In genomic region chr5:160165137-160166068, GRCh38 we compare ENCODE assay signal across 9 cellular contexts. TPM values are rescaled to one million over a fixed set of nuclear protein-coding genes. Genes with fewer than 3 reads are reported as not detected.
DNase-seq lines count a peak whose midpoint lies in the region; ATAC-seq, FAIRE-seq and TF ChIP-seq lines count a peak whose summit lies in the region.
"Had no signal": no experiment of that assay in that cellular context is flagged by ENCODE, and none has a peak within 500 bp of the region (broad histone marks: within the 10 kb centered on the region; RNA-seq: fewer than 3 reads in every experiment).

No MANE protein-coding gene starts in this region.

- peak overlapping the region; percentile 43 for H3K27ac Mint-ChIP-seq in nephron progenitor cell

- no peak for TF ChIP-seq RAD21 in Ishikawa (IDR thresholded peaks at IDR 0.05; ENCODE audit: low read depth)

- H3K4me1 Mint-ChIP-seq in nephron progenitor cell, result peaks cover 50% of the 10 kb centered on the region

- H3K4me3 ChIP-seq in WERI-Rb-1 (ENCODE audit: low read depth, low read length), result peak overlapping the region; percentile 23

- H3K9me3 ChIP-seq in WERI-Rb-1 (ENCODE audit: severe bottlenecking), result no peaks in the 10 kb centered on the region
- H3K9me3 ChIP-seq: neutrophil had no signal

- H3K36me3 ChIP-seq in WERI-Rb-1, result no peaks in the 10 kb centered on the region
- H3K36me3 ChIP-seq: neutrophil had no signal

- H3K9me3 Mint-ChIP-seq in nephron progenitor cell, result no peaks in the 10 kb centered on the region

- TF ChIP-seq CTCF in WERI-Rb-1 (IDR thresholded peaks at IDR 0.05; ENCODE audit: low read depth, low read length), result no peak
- TF ChIP-seq CTCF in nephron progenitor cell (IDR thresholded peaks at IDR 0.05), result no peak

- no peaks in the 10 kb centered on the region for H3K36me3 Mint-ChIP-seq in nephron progenitor cell (ENCODE audit: low read depth)

- peaks cover 11% of the 10 kb centered on the region for H3K27me3 Mint-ChIP-seq in nephron progenitor cell (ENCODE audit: low read depth, poor library complexity)

- FAIRE-seq in frontal cortex (lab: Jason Lieb, UNC), result peak; percentile 62

- no peaks in the 10 kb centered on the region for H3K27me3 ChIP-seq in WERI-Rb-1 (ENCODE audit: insufficient read depth, low read depth, severe bottlenecking)

- peak; percentile 39 to 98 (median 83) for DNase-seq in C1 segment of cervical spinal cord (lab: John Stamatoyannopoulos, UW)
- DNase-seq in WERI-Rb-1, result peak; percentile 91
- peak; percentile 39 to 55 for DNase-seq in frontal cortex (ENCODE audit: low spot score in 2 of 2)
- DNase-seq in nephron progenitor cell, result peak; percentile 39
- no peak for DNase-seq in cortex of kidney (lab: John Stamatoyannopoulos, UW)
- DNase-seq in activated gamma-delta T cell (lab: John Stamatoyannopoulos, UW), result no peak

- peak overlapping the region; percentile 71 for H3K27ac ChIP-seq in WERI-Rb-1
- H3K27ac ChIP-seq: neutrophil had no signal

- TF ChIP-seq EP300 in Ishikawa (IDR thresholded peaks at IDR 0.05; ENCODE audit: borderline replicate concordance), result peak; percentile 69; the same call in 1 of the 2 replicates

- no peak for ATAC-seq in GM18517 (IDR thresholded peaks at IDR 0.05; ENCODE audit: unreplicated experiment)

- H3K4me3 Mint-ChIP-seq in nephron progenitor cell, result no peak overlapping the region

TF ChIP-seq in Ishikawa, 13 proteins besides CTCF, POLR2A, EP300 and RAD21:
- TF ChIP-seq NFIC (IDR thresholded peaks at IDR 0.05), result peak; percentile 98
- TF ChIP-seq EGR1 (IDR thresholded peaks at IDR 0.05), result no peak
- no peak for TF ChIP-seq ZBTB7A (IDR thresholded peaks at IDR 0.05; ENCODE audit: low read depth)
- TF ChIP-seq USF1 (IDR thresholded peaks at IDR 0.05), result peak; percentile 78
- 0 out of 2 replicates have a peak, but pooled peaks have one; percentile 8 for TF ChIP-seq TAF1 (IDR thresholded peaks at IDR 0.05; ENCODE audit: low read depth)
- TF ChIP-seq, protein P1, sequence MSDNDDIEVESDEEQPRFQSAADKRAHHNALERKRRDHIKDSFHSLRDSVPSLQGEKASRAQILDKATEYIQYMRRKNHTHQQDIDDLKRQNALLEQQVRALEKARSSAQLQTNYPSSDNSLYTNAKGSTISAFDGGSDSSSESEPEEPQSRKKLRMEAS (IDR thresholded peaks at IDR 0.05), result peak; percentile 83
- TF ChIP-seq CREB1 (IDR thresholded peaks at IDR 0.05; ENCODE audit: low read depth), result no peak
- no peak for TF ChIP-seq CEBPB (IDR thresholded peaks at IDR 0.05)
- TF ChIP-seq TEAD4 (IDR thresholded peaks at IDR 0.05), result peak; percentile 86
- TF ChIP-seq TCF12 (IDR thresholded peaks at IDR 0.05; ENCODE audit: low read depth), result peak; percentile 79
- TF ChIP-seq, protein P2, sequence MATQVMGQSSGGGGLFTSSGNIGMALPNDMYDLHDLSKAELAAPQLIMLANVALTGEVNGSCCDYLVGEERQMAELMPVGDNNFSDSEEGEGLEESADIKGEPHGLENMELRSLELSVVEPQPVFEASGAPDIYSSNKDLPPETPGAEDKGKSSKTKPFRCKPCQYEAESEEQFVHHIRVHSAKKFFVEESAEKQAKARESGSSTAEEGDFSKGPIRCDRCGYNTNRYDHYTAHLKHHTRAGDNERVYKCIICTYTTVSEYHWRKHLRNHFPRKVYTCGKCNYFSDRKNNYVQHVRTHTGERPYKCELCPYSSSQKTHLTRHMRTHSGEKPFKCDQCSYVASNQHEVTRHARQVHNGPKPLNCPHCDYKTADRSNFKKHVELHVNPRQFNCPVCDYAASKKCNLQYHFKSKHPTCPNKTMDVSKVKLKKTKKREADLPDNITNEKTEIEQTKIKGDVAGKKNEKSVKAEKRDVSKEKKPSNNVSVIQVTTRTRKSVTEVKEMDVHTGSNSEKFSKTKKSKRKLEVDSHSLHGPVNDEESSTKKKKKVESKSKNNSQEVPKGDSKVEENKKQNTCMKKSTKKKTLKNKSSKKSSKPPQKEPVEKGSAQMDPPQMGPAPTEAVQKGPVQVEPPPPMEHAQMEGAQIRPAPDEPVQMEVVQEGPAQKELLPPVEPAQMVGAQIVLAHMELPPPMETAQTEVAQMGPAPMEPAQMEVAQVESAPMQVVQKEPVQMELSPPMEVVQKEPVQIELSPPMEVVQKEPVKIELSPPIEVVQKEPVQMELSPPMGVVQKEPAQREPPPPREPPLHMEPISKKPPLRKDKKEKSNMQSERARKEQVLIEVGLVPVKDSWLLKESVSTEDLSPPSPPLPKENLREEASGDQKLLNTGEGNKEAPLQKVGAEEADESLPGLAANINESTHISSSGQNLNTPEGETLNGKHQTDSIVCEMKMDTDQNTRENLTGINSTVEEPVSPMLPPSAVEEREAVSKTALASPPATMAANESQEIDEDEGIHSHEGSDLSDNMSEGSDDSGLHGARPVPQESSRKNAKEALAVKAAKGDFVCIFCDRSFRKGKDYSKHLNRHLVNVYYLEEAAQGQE (IDR thresholded peaks at IDR 0.05; ENCODE audit: low read depth), result no peak
- TF ChIP-seq YY1 (IDR thresholded peaks at IDR 0.05; ENCODE audit: low read depth), result no peak
- 0 out of 2 replicates have a peak, but pooled peaks have one; percentile 29 for TF ChIP-seq FOXM1 (IDR thresholded peaks at IDR 0.05; ENCODE audit: borderline replicate concordance, low read depth)

RNA-seq across cellular contexts. Expression of gene PWWP2A, which starts 46.2 kb away (rescaled TPM):
- 47.3 TPM for total RNA-seq in frontal cortex

Comparison
In these comparisons a context has a peak if more than half of its experiments do, and no peak if none do; other contexts are left out.
1. DNase-seq: peak in C1 segment of cervical spinal cord (14 of 14), WERI-Rb-1 (single experiment), frontal cortex (2 of 2) and nephron progenitor cell (single experiment); none in cortex of kidney (single experiment) and activated gamma-delta T cell (single experiment).